8 cellular contexts compared by ENCODE assay signal in the genomic region with DNA sequence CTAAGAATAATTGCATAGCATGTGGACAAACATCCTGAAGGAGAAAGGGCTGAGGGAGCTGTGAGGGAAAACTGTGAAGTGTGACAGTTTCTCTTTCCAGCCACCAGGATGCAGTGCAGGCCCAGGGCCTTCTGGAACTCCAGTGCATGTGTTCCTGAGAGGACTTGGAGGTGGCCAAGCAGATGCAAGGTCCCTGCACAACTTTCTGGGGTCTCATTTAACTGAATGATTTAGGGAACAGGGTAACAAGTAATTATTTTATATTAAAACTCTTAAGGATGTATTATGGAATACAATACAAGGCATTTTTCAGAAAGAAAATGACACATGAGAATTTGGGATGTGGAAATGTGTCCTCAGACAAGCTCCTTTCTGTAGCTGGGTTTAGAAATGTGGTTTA.
DNase-seq lines count a peak whose midpoint lies in the region; ATAC-seq and TF ChIP-seq lines count a peak whose summit lies in the region.

No MANE protein-coding gene starts in this region.

- no peaks in the 10 kb centered on the region for H3F3A ChIP-seq in MM.1S (ENCODE audit: insufficient read depth, low read length)

- no peak overlapping the region for H2AFZ ChIP-seq in MM.1S (ENCODE audit: low read length)

- TF ChIP-seq CTCF in MM.1S (IDR thresholded peaks at IDR 0.05; ENCODE audit: low read length) (peak; percentile 43), brain microvascular endothelial cell (IDR thresholded peaks at IDR 0.05; ENCODE audit: low read depth, low read length, missing control alignments) (peak; percentile 96)

- H3K27ac ChIP-seq in MM.1S (ENCODE audit: low read length) = no peak overlapping the region
- no peak overlapping the region for H3K27ac ChIP-seq in brain microvascular endothelial cell

- H3K9ac ChIP-seq in MM.1S (ENCODE audit: low read length) = no peak overlapping the region

- H3K9me2 ChIP-seq in MM.1S (replicated peaks; ENCODE audit: insufficient read depth, low read length) = no peaks in the 10 kb centered on the region

- no peaks in the 10 kb centered on the region for H3K9me3 ChIP-seq in MM.1S (replicated peaks; ENCODE audit: insufficient read depth, low read length)

- H3K4me1 ChIP-seq in MM.1S (ENCODE audit: low read length) = no peaks in the 10 kb centered on the region

- in situ Hi-C loops in brain microvascular endothelial cell (cut with HindIII; ENCODE audit: low pct_ligation_motif_present, low sequenced_read_pairs) = no loop called here

- H4K20me1 ChIP-seq in MM.1S (ENCODE audit: insufficient read depth, low read length) = no peaks in the 10 kb centered on the region

- ATAC-seq in GM21529 (IDR thresholded peaks at IDR 0.05; ENCODE audit: unreplicated experiment) = peak; percentile 96
- no peak for ATAC-seq in GM18867 (IDR thresholded peaks at IDR 0.05; ENCODE audit: unreplicated experiment)

- H3K79me2 ChIP-seq in MM.1S (ENCODE audit: low read length) = no peaks in the 10 kb centered on the region

- no peaks in the 10 kb centered on the region for H3K27me3 ChIP-seq in MM.1S (replicated peaks; ENCODE audit: insufficient read depth, low read length)
- H3K27me3 ChIP-seq in brain microvascular endothelial cell (replicated peaks) = no peaks in the 10 kb centered on the region

- H3K4me3 ChIP-seq in MM.1S (ENCODE audit: low read length) (no peak overlapping the region), brain microvascular endothelial cell (ENCODE audit: low read depth, low read length) (no peak overlapping the region)

- DNase-seq in DMS53 treated with DMSO at 0.1 percent for 48 hours (lab: John Stamatoyannopoulos, UW; ENCODE audit: unreplicated experiment) (peak; percentile 80), MM.1S (peak; percentile 24), SK-N-DZ (ENCODE audit: low spot score) (peak; percentile 37), brain microvascular endothelial cell (peak; percentile 45), inferior parietal cortex (ENCODE audit: extremely low spot score) (peak; percentile 34)
- peak; percentile 40 for DNase-seq in stimulated activated CD4-positive, alpha-beta T cell treated with anti-CD3 and anti-CD28 coated beads, Interleukin-1b, Interleukin-23, amount 100 ng/mL, for 48 hours

- H3K36me3 ChIP-seq in MM.1S (replicated peaks; ENCODE audit: insufficient read depth, low read length) (no peaks in the 10 kb centered on the region), brain microvascular endothelial cell (replicated peaks) (no peaks in the 10 kb centered on the region)

- H3K4me2 ChIP-seq in MM.1S (ENCODE audit: low read depth, low read length) = no peak overlapping the region

Comparison
In these comparisons a context has a peak if more than half of its experiments do, and no peak if none do; other contexts are left out.
1. DNase-seq: peak in every context shown above with its lines; median percentile 80 in DMS53 treated with DMSO at 0.1 percent for 48 hours; 45 in brain microvascular endothelial cell; 40 in stimulated activated CD4-positive, alpha-beta T cell treated with anti-CD3 and anti-CD28 coated beads, Interleukin-1b, Interleukin-23, amount 100 ng/mL, for 48 hours; 37 in SK-N-DZ; 34 in inferior parietal cortex; 24 in MM.1S.